ENCODE assay signal across 23 cellular contexts in the genomic region with DNA sequence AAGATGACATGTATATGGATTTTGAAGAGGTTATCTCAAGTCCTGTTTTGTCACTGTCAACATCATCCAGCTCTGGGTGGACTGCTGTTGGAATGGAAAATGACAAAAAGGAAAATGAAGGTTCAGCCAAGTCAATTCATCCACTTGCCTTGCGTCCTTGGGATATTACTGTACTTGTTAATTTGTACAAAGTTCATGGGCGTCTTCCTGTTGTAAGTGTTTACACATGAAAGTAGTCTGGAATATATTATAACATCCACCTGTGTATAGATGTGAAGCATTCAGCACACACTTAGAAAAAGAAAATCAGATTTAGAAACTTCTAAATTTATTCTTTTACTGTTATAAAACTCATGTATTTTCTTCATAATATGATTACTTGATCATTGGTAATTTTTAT.
"Had no signal": no experiment of that assay in that cellular context is flagged by ENCODE, and none has a peak within 500 bp of the region (broad histone marks: within the 10 kb centered on the region; RNA-seq: fewer than 3 reads in every experiment).

No MANE protein-coding gene starts in this region.

- H3K27me3 Mint-ChIP-seq: naive thymus-derived CD4-positive, alpha-beta T cell; natural killer cell treated with Interleukin-12 subunit alpha and Interleukin-12 subunit beta and Interleukin-15 and Interleukin-18, amount 100 ng/mL, for 72 hours; stimulated activated naive CD8-positive, alpha-beta T cell treated with anti-CD3 and anti-CD28 coated beads, Interleukin-15, Interleukin-2, amounts not matched to agents 100 ng/mL and 50 ng/mL, for 24 hours; type B pancreatic cell had no signal

- FAIRE-seq: islet of Langerhans, kidney, pancreas had no signal

- H3K27ac ChIP-seq: left ventricle myocardium inferior, pancreas, prostate gland, skin epidermis, spleen, tibial nerve, vagina had no signal

- H3K4me1 Mint-ChIP-seq: mesothelial cell of epicardium had no signal

- H3K27ac Mint-ChIP-seq: mesothelial cell of epicardium; stimulated activated effector memory CD8-positive, alpha-beta T cell treated with anti-CD3 and anti-CD28 coated beads, Interleukin-12 subunit alpha, Interleukin-12 subunit beta, amount 100 ng/mL, for 72 hours; stimulated activated naive CD8-positive, alpha-beta T cell treated with anti-CD3 and anti-CD28 coated beads, Interleukin-15, Interleukin-2, amounts not matched to agents 100 ng/mL and 50 ng/mL, for 24 hours; type B pancreatic cell had no signal

- H3K4me3 Mint-ChIP-seq: immature natural killer cell; mesothelial cell of epicardium; naive thymus-derived CD4-positive, alpha-beta T cell; natural killer cell treated with Interleukin-12 subunit alpha and Interleukin-12 subunit beta and Interleukin-15 and Interleukin-18, amount 100 ng/mL, for 72 hours; stimulated activated effector memory CD8-positive, alpha-beta T cell treated with anti-CD3 and anti-CD28 coated beads, Interleukin-12 subunit alpha, Interleukin-12 subunit beta, amount 100 ng/mL, for 72 hours; stimulated activated naive CD8-positive, alpha-beta T cell treated with anti-CD3 and anti-CD28 coated beads, Interleukin-15, Interleukin-2, amounts not matched to agents 100 ng/mL and 50 ng/mL, for 24 hours; type B pancreatic cell had no signal

- ATAC-seq: naive thymus-derived CD4-positive, alpha-beta T cell; natural killer cell treated with Interleukin-12 subunit alpha and Interleukin-12 subunit beta and Interleukin-15 and Interleukin-18, amount 100 ng/mL, for 72 hours; pancreas; right cardiac atrium; sciatic nerve; stimulated activated effector memory CD8-positive, alpha-beta T cell treated with anti-CD3 and anti-CD28 coated beads, Interleukin-12 subunit alpha, Interleukin-12 subunit beta, amount 100 ng/mL, for 72 hours had no signal

- H3K4me3 ChIP-seq: left ventricle myocardium inferior, lung, pancreas, prostate gland, skin epidermis, spleen, tibial nerve, vagina had no signal

- H3K9me3 ChIP-seq: left ventricle myocardium inferior, pancreas, prostate gland, spleen, tibial nerve, vagina had no signal

- H3K27me3 ChIP-seq: pancreas, spleen, tibial nerve, vagina had no signal

- DNase-seq: hypothalamus; immature natural killer cell; kidney; left ventricle myocardium inferior; pancreas; retina; right cardiac atrium; spleen; stimulated activated CD4-positive, alpha-beta T cell treated with anti-CD3 and anti-CD28 coated beads, Interleukin-4, amount 100 ng/mL, for 24 hours; substantia nigra had no signal

- H3K4me1 ChIP-seq: left ventricle myocardium inferior, pancreas, prostate gland, tibial nerve, vagina had no signal

- H3K9me3 Mint-ChIP-seq: immature natural killer cell; natural killer cell treated with Interleukin-12 subunit alpha and Interleukin-12 subunit beta and Interleukin-15 and Interleukin-18, amount 100 ng/mL, for 72 hours; stimulated activated effector memory CD8-positive, alpha-beta T cell treated with anti-CD3 and anti-CD28 coated beads, Interleukin-12 subunit alpha, Interleukin-12 subunit beta, amount 100 ng/mL, for 72 hours; type B pancreatic cell had no signal

- H3K36me3 ChIP-seq: prostate gland had no signal
